Comparison of ENCODE assay signal across 8 cellular contexts in the genomic region with DNA sequence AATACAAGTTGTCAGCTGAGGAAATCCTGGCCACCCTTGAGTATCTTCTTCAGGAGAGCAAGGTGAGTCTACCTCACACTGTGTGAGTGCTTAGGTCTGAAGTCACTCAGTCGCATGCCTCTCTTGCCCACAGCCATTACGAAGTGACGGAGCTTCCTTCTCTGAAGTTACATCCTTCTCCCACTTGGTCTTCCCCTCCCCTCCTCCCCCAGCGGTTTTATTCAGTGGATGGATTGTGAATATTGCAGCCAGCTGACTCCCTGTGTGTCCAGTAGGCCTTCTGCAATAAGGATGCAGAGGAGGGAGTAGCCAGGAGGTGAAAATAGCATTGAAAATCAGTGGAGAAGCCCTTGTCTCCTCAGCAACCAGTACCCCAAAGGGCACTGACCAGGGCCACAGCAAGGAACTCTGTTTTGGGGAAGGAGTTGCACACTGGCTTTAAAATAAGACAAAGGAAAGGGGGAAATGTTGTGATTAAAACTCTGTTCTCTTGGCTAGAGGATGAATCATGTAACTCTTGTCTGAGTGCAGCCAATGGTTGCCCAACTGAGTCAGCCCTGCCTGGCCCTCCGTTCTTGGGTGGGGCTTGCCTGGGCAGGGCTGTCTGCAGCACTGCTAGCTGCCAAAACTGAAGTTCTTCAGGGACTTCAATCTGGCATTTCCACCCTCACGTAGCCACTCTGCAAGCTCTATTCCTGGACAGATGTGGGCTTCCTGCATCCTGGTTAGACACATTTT. TPM values are rescaled to one million over a fixed set of nuclear protein-coding genes. Genes with fewer than 3 reads are reported as not detected.
DNase-seq lines count a peak whose midpoint lies in the region; ATAC-seq and TF ChIP-seq lines count a peak whose summit lies in the region.

No MANE protein-coding gene starts in this region.

- H3K9me3 ChIP-seq in AG04450 (ENCODE audit: control insufficient read depth, insufficient read depth, low read length) (no peaks in the 10 kb centered on the region; the same call in 1 of the 2 replicates), stomach smooth muscle (ENCODE audit: control insufficient read depth in 2 of 2, low read length in 2 of 2) (no peaks in the 10 kb centered on the region)

- no peaks in the 10 kb centered on the region for H3K27me3 ChIP-seq in AG04450 (ENCODE audit: control insufficient read depth, insufficient read depth, low read length)
- no peaks in the 10 kb centered on the region for H3K27me3 ChIP-seq in stomach smooth muscle (ENCODE audit: control insufficient read depth in 1 of 2, insufficient read depth in 2 of 2, low read length in 2 of 2)

- peaks cover 9 to 41% of the 10 kb centered on the region in 2 donors for H3K36me3 Mint-ChIP-seq in activated naive CD4-positive, alpha-beta T cell treated with anti-CD3 and anti-CD28 coated beads, Interleukin-2, amount 50 U/mL, for 72 hours

- peaks cover 0 to 5% of the 10 kb centered on the region in 2 donors for H3K9me3 Mint-ChIP-seq in activated naive CD4-positive, alpha-beta T cell treated with anti-CD3 and anti-CD28 coated beads, Interleukin-2, amount 50 U/mL, for 72 hours

- CTCF ChIA-PET in AG04450 (lab: Charles Lee), result interaction anchor here (1.5 to 4.4 kb wide), 5 partner anchors 10 to 55 kb away, joined by 4 to 32 read pairs (median 16); no protein-coding TSS in a partner anchor

- H3K4me3 ChIP-seq in AG04450 (ENCODE audit: low read depth, low read length), result peak overlapping the region; percentile 38
- peak overlapping the region; percentile 22 to 54 for H3K4me3 ChIP-seq in stomach smooth muscle (ENCODE audit: low read length in 2 of 2)

- peak overlapping the region; percentile 18 to 47 for H3K27ac Mint-ChIP-seq in activated naive CD4-positive, alpha-beta T cell treated with anti-CD3 and anti-CD28 coated beads, Interleukin-2, amount 50 U/mL, for 72 hours

- H3K36me3 ChIP-seq in stomach smooth muscle (ENCODE audit: control insufficient read depth in 2 of 2, insufficient read depth in 2 of 2, low read length in 2 of 2), result peaks cover 14 to 15% of the 10 kb centered on the region in 2 donors

- POLR2A ChIA-PET in AG04450 (lab: Yijun Ruan, JAX), result interaction anchor here (0.9 to 1.6 kb wide), 2 partner anchors 16 to 80 kb away, joined by 4 read pairs; a partner anchor contains a TSS

- DNase-seq in AG04450 (ENCODE audit: low read depth, low spot score) (no peak), NCI-H446 treated with DMSO at 0.1 percent for 48 hours (lab: John Stamatoyannopoulos, UW) (peak; percentile 35), iris pigment epithelial cell (ENCODE audit: low read depth) (peak; percentile 90), NCI-H82 (lab: John Stamatoyannopoulos, UW) (no peak)
- DNase-seq in activated naive CD4-positive, alpha-beta T cell treated with anti-CD3 and anti-CD28 coated beads, Interleukin-2, amount 50 U/mL, for 72 hours (ENCODE audit: low spot score in 2 of 2), result peak in 1 of 2 donors; percentile 53

- peak overlapping the region; percentile 93 for H3K27ac ChIP-seq in AG04450 (ENCODE audit: low read depth, low read length)
- peak overlapping the region; percentile 49 for H3K27ac ChIP-seq in stomach smooth muscle (ENCODE audit: low read length)

- ATAC-seq in activated naive CD4-positive, alpha-beta T cell treated with anti-CD3 and anti-CD28 coated beads, Interleukin-2, amount 50 U/mL, for 72 hours, result peak; percentile 39 to 54
- ATAC-seq in GM19324 (IDR thresholded peaks at IDR 0.05; ENCODE audit: low FRiP score, unreplicated experiment), result no peak
- no peak for ATAC-seq in HG02678 (IDR thresholded peaks at IDR 0.05; ENCODE audit: unreplicated experiment)

- H3K4me1 ChIP-seq in stomach smooth muscle (ENCODE audit: control insufficient read depth, insufficient read depth, low read length), result peaks cover 47% of the 10 kb centered on the region

- TF ChIP-seq CTCF in AG04450 (IDR thresholded peaks at IDR 0.05; ENCODE audit: low read depth, low read length), result no peak

- no peak overlapping the region for H3K9ac ChIP-seq in stomach smooth muscle (ENCODE audit: low read length in 2 of 2)

RNA-seq across cellular contexts. Expression of a gene that starts 4.4 kb away (rescaled TPM):
- 188 and 200 TPM in 2 replicates for polyA plus RNA-seq in AG04450 (2011; rRNA removed)
- polyA minus RNA-seq in AG04450 (2011; rRNA and poly(A)+ RNA removed), result 108 and 158 TPM in 2 replicates
- total RNA-seq in activated naive CD4-positive, alpha-beta T cell treated with anti-CD3 and anti-CD28 coated beads, Interleukin-2, amount 50 U/mL, for 72 hours, result 100 to 1,000 TPM in 1 of 2 donors, 10 to 100 TPM in 1; 49.2 to 290 TPM

RNA-seq across cellular contexts. Expression of a gene that starts 47.5 kb away (rescaled TPM):
- polyA plus RNA-seq in AG04450 (2011; rRNA removed), result 693 and 1,000 TPM in 2 replicates
- 473 and 578 TPM in 2 replicates for polyA minus RNA-seq in AG04450 (2011; rRNA and poly(A)+ RNA removed)
- total RNA-seq in activated naive CD4-positive, alpha-beta T cell treated with anti-CD3 and anti-CD28 coated beads, Interleukin-2, amount 50 U/mL, for 72 hours, result 100 to 1,000 TPM; 197 to 272 TPM

Comparison
In these comparisons a context has a peak if more than half of its experiments do, and no peak if none do; other contexts are left out.
1. DNase-seq: peak in NCI-H446 treated with DMSO at 0.1 percent for 48 hours (single experiment) and iris pigment epithelial cell (single experiment); none in AG04450 (single experiment) and NCI-H82 (single experiment).
2. ATAC-seq: peak in activated naive CD4-positive, alpha-beta T cell treated with anti-CD3 and anti-CD28 coated beads, Interleukin-2, amount 50 U/mL, for 72 hours (2 of 2); none in GM19324 (single experiment) and HG02678 (single experiment).